ENCODE assay signal across 27 cellular contexts in genomic region chr6:140977425-140977824, GRCh38.
DNase-seq lines count a peak whose midpoint lies in the region; ATAC-seq, FAIRE-seq and TF ChIP-seq lines count a peak whose summit lies in the region.
"Had no signal": no experiment of that assay in that cellular context is flagged by ENCODE, and none has a peak within 500 bp of the region (broad histone marks: within the 10 kb centered on the region; RNA-seq: fewer than 3 reads in every experiment).

No MANE protein-coding gene starts in this region.

- DNase-seq in AG20443 (ENCODE audit: low spot score) (peak; percentile 9), NB4 (ENCODE audit: low read depth) (peak; percentile 4), endothelial cell of umbilical vein (ENCODE audit: low read depth, low spot score) (peak; percentile 79), lung microvascular endothelial cell (ENCODE audit: low read depth in 2 of 2) (peak; percentile 52 to 91)
- DNase-seq: activated CD8-positive, alpha-beta T cell treated with anti-CD3 and anti-CD28 coated beads for 36 hours; activated naive CD4-positive, alpha-beta T cell treated with anti-CD3 and anti-CD28 coated beads, Interleukin-2, amount 10 ng/mL, durations not matched to agents 7 days and 5 days; body of pancreas; foreskin melanocyte; heart left ventricle; kidney; NCI-H1417 treated with DMSO at 0.1 percent for 48 hours; NCI-H2029 treated with DMSO at 0.1 percent for 48 hours; NCI-H2227 treated with DMSO at 0.1 percent for 48 hours; pancreas; Peyer's patch; right cardiac atrium; SHP77; stimulated activated CD8-positive, alpha-beta memory T cell treated with anti-CD3 and anti-CD28 coated beads, Interleukin-4, amount 100 ng/mL, for 48 hours; SW 1271 had no signal

- CTCF ChIA-PET in endothelial cell of umbilical vein (lab: Charles Lee) = no interaction called here

- no peak overlapping the region for H3K4me3 ChIP-seq in NB4 (ENCODE audit: low read depth, low read length)
- H3K4me3 ChIP-seq in endothelial cell of umbilical vein (replicated peaks in 1 of 3; ENCODE audit: insufficient read depth in 1 of 3, low read depth in 1 of 3, low read length in 3 of 3) = no peak overlapping the region
- H3K4me3 ChIP-seq: BLaER1, body of pancreas, heart left ventricle, neural progenitor cell, pancreas, Peyer's patch, thoracic aorta had no signal

- no peak overlapping the region for H2AFZ ChIP-seq in endothelial cell of umbilical vein (ENCODE audit: low read depth, low read length)
- H2AFZ ChIP-seq: neural progenitor cell had no signal

- no peaks in the 10 kb centered on the region for H3K36me3 ChIP-seq in endothelial cell of umbilical vein (ENCODE audit: control insufficient read depth in 2 of 2, extremely low read depth in 1 of 2, insufficient read depth in 2 of 2, low read length in 2 of 2)
- H3K36me3 ChIP-seq: BLaER1, heart left ventricle, neural progenitor cell, pancreas, Peyer's patch, thoracic aorta had no signal

- no peak overlapping the region for H3K27ac ChIP-seq in endothelial cell of umbilical vein (ENCODE audit: insufficient read depth, low read depth, low read length)
- H3K27ac ChIP-seq: BLaER1, body of pancreas, heart left ventricle, neural progenitor cell, pancreas, Peyer's patch, thoracic aorta had no signal

- ATAC-seq in GM18873 (IDR thresholded peaks at IDR 0.05; ENCODE audit: low FRiP score, unreplicated experiment) (no peak), GM21528 (IDR thresholded peaks at IDR 0.05; ENCODE audit: low FRiP score, unreplicated experiment) (no peak), GM18858 (IDR thresholded peaks at IDR 0.05; ENCODE audit: unreplicated experiment) (no peak)
- ATAC-seq: activated CD8-positive, alpha-beta T cell treated with anti-CD3 and anti-CD28 coated beads for 36 hours; activated T-helper 17 cell treated with anti-CD3 and anti-CD28 coated beads, Interleukin-2, amount 50 U/mL, for 72 hours; body of pancreas; heart left ventricle; pancreas; right cardiac atrium had no signal

- POLR2A ChIA-PET in endothelial cell of umbilical vein (lab: Charles Lee) = no interaction called here

- H4K20me1 ChIP-seq in endothelial cell of umbilical vein (replicated peaks; ENCODE audit: control insufficient read depth, extremely low read depth, insufficient read depth, low read length) = no peaks in the 10 kb centered on the region
- H4K20me1 ChIP-seq: BLaER1 had no signal

- BruUV-seq in endothelial cell of umbilical vein (replicated peaks; lab: Mats Ljungman, UMichigan) = no TSS peak

- peaks cover 14% of the 10 kb centered on the region for H3K4me1 ChIP-seq in endothelial cell of umbilical vein (ENCODE audit: control insufficient read depth, extremely low read depth, insufficient read depth, low read length)
- H3K4me1 ChIP-seq: BLaER1, body of pancreas, neural progenitor cell, pancreas, Peyer's patch had no signal

- H3K27me3 ChIP-seq in endothelial cell of umbilical vein (ENCODE audit: control insufficient read depth in 2 of 2, insufficient read depth in 2 of 2, low read length in 2 of 2) = no peaks in the 10 kb centered on the region
- H3K27me3 ChIP-seq: BLaER1, body of pancreas, heart left ventricle, neural progenitor cell, pancreas, Peyer's patch had no signal

- no peaks in the 10 kb centered on the region for H3K9me1 ChIP-seq in endothelial cell of umbilical vein (replicated peaks; ENCODE audit: control insufficient read depth, extremely low read depth, insufficient read depth, low read length)

- H3K4me2 ChIP-seq in endothelial cell of umbilical vein (ENCODE audit: insufficient read depth, low read length) = no peak overlapping the region
- H3K4me2 ChIP-seq: BLaER1, neural progenitor cell had no signal

- dilution Hi-C loops in endothelial cell of umbilical vein (cut with MboI; ENCODE audit: extremely low pct_ligation_motif_present, low sequenced_read_pairs) = no loop called here

- no peaks in the 10 kb centered on the region for H3K9me3 ChIP-seq in endothelial cell of umbilical vein (replicated peaks; ENCODE audit: control insufficient read depth, insufficient read depth, low read length)
- H3K9me3 ChIP-seq: BLaER1, body of pancreas, pancreas, Peyer's patch, thoracic aorta had no signal

- H3K79me2 ChIP-seq in endothelial cell of umbilical vein (ENCODE audit: control insufficient read depth, insufficient read depth, low read length) = no peaks in the 10 kb centered on the region

- FAIRE-seq in endothelial cell of umbilical vein (lab: Jason Lieb, UNC) = no peak
- FAIRE-seq: kidney, pancreas, urothelium cell line had no signal

- H3K9ac ChIP-seq in endothelial cell of umbilical vein (replicated peaks; ENCODE audit: extremely low read depth, insufficient read depth, low read length) = no peak overlapping the region
- H3K9ac ChIP-seq: BLaER1, neural progenitor cell had no signal

- TF ChIP-seq POLR2A in NB4 (IDR thresholded peaks at IDR 0.05; ENCODE audit: extremely low read depth, insufficient read length) (no peak), endothelial cell of umbilical vein (IDR thresholded peaks at IDR 0.05; ENCODE audit: low read depth, low read length) (no peak)

- intact Hi-C loops in endothelial cell of umbilical vein (cut with micrococcal nuclease) = no loop called here

- TF ChIP-seq CTCF in NB4 (IDR thresholded peaks at IDR 0.05; ENCODE audit: low read depth, low read length) (no peak), endothelial cell of umbilical vein (IDR thresholded peaks at IDR 0.05; ENCODE audit: extremely low read depth in 1 of 2, insufficient read depth in 1 of 2, low read depth in 1 of 2, low read length in 2 of 2) (no peak)

TF ChIP-seq in endothelial cell of umbilical vein, 7 proteins besides CTCF, POLR2A, EP300 and RAD21:
- TF ChIP-seq JUN (IDR thresholded peaks at IDR 0.05; ENCODE audit: borderline replicate concordance, insufficient read depth, insufficient read length, low read depth) = no peak
- TF ChIP-seq EZH2 (IDR thresholded peaks at IDR 0.05; ENCODE audit: borderline replicate concordance, low read depth, low read length, severe bottlenecking) = no peak
- TF ChIP-seq POLR2AphosphoS5 (IDR thresholded peaks at IDR 0.05; ENCODE audit: insufficient read depth, low read depth, low read length) = no peak
- no peak for TF ChIP-seq GATA2 (IDR thresholded peaks at IDR 0.05; ENCODE audit: insufficient read depth, insufficient read length, low read depth, low read length)

Comparison
In these comparisons a context has a peak if more than half of its experiments do, and no peak if none do; other contexts are left out.
1. DNase-seq: peak in every context shown above with its lines; median percentile 79 in endothelial cell of umbilical vein; 72 in lung microvascular endothelial cell; 9 in AG20443; 4 in NB4.